ENCODE assay signal across 1 cellular context in the genomic region with DNA sequence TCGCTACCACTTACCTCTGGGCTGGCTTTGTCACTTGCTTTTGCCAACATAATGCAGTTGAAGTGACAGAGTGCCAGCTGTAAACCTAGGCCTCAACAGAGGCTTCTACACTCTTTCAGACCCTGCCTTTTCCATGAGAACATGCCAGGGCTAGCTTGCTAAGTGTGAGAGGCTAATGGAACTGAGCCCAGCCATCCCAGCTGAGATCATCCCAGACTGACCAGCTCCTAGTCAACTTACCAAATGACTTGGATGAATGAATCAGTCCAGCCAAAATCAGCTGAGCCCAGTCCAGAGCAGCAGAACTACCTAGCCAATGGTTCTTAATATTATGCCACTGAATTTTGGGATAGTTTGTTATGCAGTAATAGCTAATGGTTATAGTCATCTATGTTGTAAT.
TF ChIP-seq lines count a peak whose summit lies in the region.

No MANE protein-coding gene starts in this region.

TF ChIP-seq in IMR-90, 13 proteins besides CTCF, POLR2A, EP300 and RAD21:
- TF ChIP-seq MAFK (IDR thresholded peaks at IDR 0.05; ENCODE audit: low read depth, low read length) (no peak), BHLHE40 (IDR thresholded peaks at IDR 0.05; ENCODE audit: low read depth, low read length) (no peak), NFE2L2 (IDR thresholded peaks at IDR 0.05; ENCODE audit: low read depth, low read length) (no peak), CHD1 (IDR thresholded peaks at IDR 0.05; ENCODE audit: low read depth, low read length) (no peak), USF2 (IDR thresholded peaks at IDR 0.05; ENCODE audit: low read depth, low read length) (no peak), MXI1 (IDR thresholded peaks at IDR 0.05; ENCODE audit: borderline replicate concordance, low read depth, low read length) (no peak), ELK1 (IDR thresholded peaks at IDR 0.05; ENCODE audit: borderline replicate concordance, low read depth, low read length) (no peak), RFX5 (IDR thresholded peaks at IDR 0.05; ENCODE audit: low read depth, low read length) (no peak), RCOR1 (IDR thresholded peaks at IDR 0.05; ENCODE audit: insufficient replicate concordance, low read length) (no peak), MAZ (IDR thresholded peaks at IDR 0.05; ENCODE audit: borderline replicate concordance, low read depth, low read length) (no peak), SMC3 (IDR thresholded peaks at IDR 0.05; ENCODE audit: low read depth, low read length) (no peak), FOS (IDR thresholded peaks at IDR 0.05; ENCODE audit: low read depth, low read length) (no peak), CEBPB (IDR thresholded peaks at IDR 0.05; ENCODE audit: low read depth, low read length) (no peak)
